ENCODE assay signal across 8 cellular contexts in genomic region chr22:43088616-43088978, GRCh38. TPM values are rescaled to one million over a fixed set of nuclear protein-coding genes. Genes with fewer than 3 reads are reported as not detected.
DNase-seq lines count a peak whose midpoint lies in the region; ATAC-seq, FAIRE-seq and TF ChIP-seq lines count a peak whose summit lies in the region.

No MANE protein-coding gene starts in this region.

- no peak for ATAC-seq in naive thymus-derived CD4-positive, alpha-beta T cell
- ATAC-seq in HG03469 (IDR thresholded peaks at IDR 0.05; ENCODE audit: unreplicated experiment) = no peak
- ATAC-seq in GM21367 (IDR thresholded peaks at IDR 0.05; ENCODE audit: unreplicated experiment) = no peak

- peak overlapping the region; percentile 42 for H3K27ac ChIP-seq in HUES48 (ENCODE audit: low read depth, low read length)
- H3K27ac ChIP-seq in mammary epithelial cell (ENCODE audit: insufficient read depth, low read depth, low read length) = peak overlapping the region; percentile 43
- peak overlapping the region; percentile 60 for H3K27ac ChIP-seq in naive thymus-derived CD4-positive, alpha-beta T cell (ENCODE audit: low read depth, low read length)

- H3K4me1 ChIP-seq in HUES48 (ENCODE audit: control insufficient read depth, insufficient read depth, low read length) (peaks cover 3% of the 10 kb centered on the region; the same call in 1 of the 2 replicates), mammary epithelial cell (ENCODE audit: insufficient read depth, low read length) (peaks cover 6% of the 10 kb centered on the region)
- H3K4me1 ChIP-seq in naive thymus-derived CD4-positive, alpha-beta T cell (ENCODE audit: control insufficient read depth in 2 of 2, insufficient read depth in 2 of 2, low read length in 2 of 2) = peaks cover 8 to 13% of the 10 kb centered on the region in 2 donors

- POLR2A ChIA-PET in BJ (lab: Charles Lee) = no interaction called here
- POLR2A ChIA-PET in naive thymus-derived CD4-positive, alpha-beta T cell (lab: Charles Lee) = interaction anchor here (0.6 kb wide), 1 partner anchor 282 kb away, joined by 3 read pairs; no protein-coding TSS in a partner anchor

- H4K20me1 ChIP-seq in mammary epithelial cell (ENCODE audit: insufficient read depth, low read length) = no peaks in the 10 kb centered on the region

- H3K4me3 Mint-ChIP-seq in naive thymus-derived CD4-positive, alpha-beta T cell = peak overlapping the region; percentile 77 to 98 (median 92)

- in situ Hi-C loops in mammary epithelial cell (cut with MboI; ENCODE audit: low sequenced_read_pairs in 2 of 2) = no loop called here

- H3K4me1 Mint-ChIP-seq in naive thymus-derived CD4-positive, alpha-beta T cell = peaks cover 0 to 19% (median 17%) of the 10 kb centered on the region in 7 donors

- H3K27me3 ChIP-seq in BJ (ENCODE audit: control insufficient read depth, insufficient read depth, low read length) (no peaks in the 10 kb centered on the region), HUES48 (ENCODE audit: control insufficient read depth, insufficient read depth, low read length) (no peaks in the 10 kb centered on the region), mammary epithelial cell (ENCODE audit: insufficient read depth, low read length) (no peaks in the 10 kb centered on the region)
- no peaks in the 10 kb centered on the region for H3K27me3 ChIP-seq in naive thymus-derived CD4-positive, alpha-beta T cell (ENCODE audit: control insufficient read depth in 2 of 2, insufficient read depth in 2 of 2, low read length in 2 of 2)

- H3K36me3 ChIP-seq in BJ (ENCODE audit: control insufficient read depth, insufficient read depth, low read length) = no peaks in the 10 kb centered on the region; the same call in 1 of the 2 replicates
- no peaks in the 10 kb centered on the region for H3K36me3 ChIP-seq in HUES48 (ENCODE audit: control insufficient read depth, insufficient read depth, low read length)
- no peaks in the 10 kb centered on the region for H3K36me3 ChIP-seq in mammary epithelial cell (ENCODE audit: insufficient read depth, low read length)
- H3K36me3 ChIP-seq in naive thymus-derived CD4-positive, alpha-beta T cell (ENCODE audit: control insufficient read depth in 2 of 3, insufficient read depth in 3 of 3, low read length in 3 of 3) = no peaks in the 10 kb centered on the region

- no peak for FAIRE-seq in urothelium cell line (lab: Jason Lieb, UNC)

- H3K27ac Mint-ChIP-seq in naive thymus-derived CD4-positive, alpha-beta T cell = peak overlapping the region; percentile 49 to 96 (median 78)

- no peaks in the 10 kb centered on the region for H3K27me3 Mint-ChIP-seq in naive thymus-derived CD4-positive, alpha-beta T cell

- no peaks in the 10 kb centered on the region for H3K9me3 ChIP-seq in HUES48 (ENCODE audit: control insufficient read depth, insufficient read depth, low read length)
- no peaks in the 10 kb centered on the region for H3K9me3 ChIP-seq in mammary epithelial cell (replicated peaks; ENCODE audit: insufficient read depth, low read length)
- no peaks in the 10 kb centered on the region for H3K9me3 ChIP-seq in naive thymus-derived CD4-positive, alpha-beta T cell (ENCODE audit: control insufficient read depth in 2 of 3, low read length in 3 of 3)

- H3K9ac ChIP-seq in HUES48 (ENCODE audit: low read depth, low read length) (peak overlapping the region; percentile 85), mammary epithelial cell (ENCODE audit: insufficient read depth, low read length) (peak overlapping the region; percentile 34)

- intact Hi-C loops in mammary epithelial cell (cut with micrococcal nuclease) (no loop called here), posterior cingulate gyrus (cut with DNase I) (loop anchor here (2.0 kb wide), 1 partner anchor 54 kb away; the partner anchor contains the start of gene MCAT)
- intact Hi-C loops in naive thymus-derived CD4-positive, alpha-beta T cell (cut with micrococcal nuclease) = loop anchor here (1.0 to 2.0 kb wide), 4 partner anchors 22 to 474 kb away; partner anchors contain the start of genes ARFGAP3 (in 1 of the 2), BIK (in 1 of the 2), MCAT (in 1 of the 2) and POLDIP3 (in 1 of the 2)

- H3K4me2 ChIP-seq in mammary epithelial cell (ENCODE audit: insufficient read depth, low read depth, low read length) = peak overlapping the region; percentile 82

- H3K79me2 ChIP-seq in mammary epithelial cell (ENCODE audit: insufficient read depth, low read length) = no peaks in the 10 kb centered on the region

- peaks cover 0 to 11% (median 5%) of the 10 kb centered on the region in 5 donors for H3K36me3 Mint-ChIP-seq in naive thymus-derived CD4-positive, alpha-beta T cell

- 64% methylated on average over 9 of the region's 9 CpGs for WGBS in mammary epithelial cell (ENCODE audit: low coverage, missing lambda C conversion rate)

- H3K4me3 ChIP-seq in BJ (ENCODE audit: low read depth, low read length) (peak overlapping the region; percentile 71), HUES48 (ENCODE audit: low read depth, low read length) (peak overlapping the region; percentile 97), mammary epithelial cell (replicated peaks in 1 of 3; ENCODE audit: insufficient read depth in 1 of 3, low read depth in 2 of 3, low read length in 3 of 3) (peak overlapping the region; percentile 69 to 89 (median 70))
- H3K4me3 ChIP-seq in naive thymus-derived CD4-positive, alpha-beta T cell (ENCODE audit: low read length) = peak overlapping the region; percentile 49

- DNase-seq in BJ (ENCODE audit: low read depth) = no peak
- no peak for DNase-seq in mammary epithelial cell
- no peak for DNase-seq in naive thymus-derived CD4-positive, alpha-beta T cell
- no peak for DNase-seq in posterior cingulate gyrus
- DNase-seq in urothelium cell line (ENCODE audit: low spot score) = no peak

- dilution Hi-C loops in mammary epithelial cell (cut with HindIII; ENCODE audit: low sequenced_read_pairs) = no loop called here

- CTCF ChIA-PET in BJ (lab: Yijun Ruan, JAX) (no interaction called here), mammary epithelial cell (lab: Charles Lee; ENCODE audit: low non-redundant PET) (no interaction called here)
- CTCF ChIA-PET in naive thymus-derived CD4-positive, alpha-beta T cell (lab: Charles Lee) = no interaction called here

- peak overlapping the region; percentile 96 for H2AFZ ChIP-seq in mammary epithelial cell (ENCODE audit: low read depth, low read length)

- BruUV-seq in mammary epithelial cell (replicated peaks; lab: Mats Ljungman, UMichigan) = no TSS peak

- no peaks in the 10 kb centered on the region for H3K9me3 Mint-ChIP-seq in naive thymus-derived CD4-positive, alpha-beta T cell

- TF ChIP-seq CTCF in BJ (IDR thresholded peaks at IDR 0.05; ENCODE audit: insufficient read depth, low read depth, low read length) (no peak), mammary epithelial cell (conservative IDR thresholded peaks at IDR 0.05 in 1 of 2, IDR thresholded peaks at IDR 0.05 in 1 of 2; ENCODE audit: extremely low read depth in 1 of 2, insufficient read depth in 1 of 2, low read depth in 1 of 2, low read length in 2 of 2) (no peak)

RNA-seq across cellular contexts. Expression of gene TTLL1, which starts 0.6 kb away (rescaled TPM):
- polyA plus RNA-seq in BJ (2011; rRNA removed) (19.2 and 22.1 TPM in 2 replicates), mammary epithelial cell (3.3 TPM)
- 11.1 and 15.1 TPM in 2 replicates for polyA minus RNA-seq in BJ (2011; rRNA and poly(A)+ RNA removed)
- 10 to 100 TPM in 1 of 2 donors, 1 to 10 TPM in 1; 3.6 to 12.0 TPM for total RNA-seq in mammary epithelial cell
- 5.2 TPM for polyA minus RNA-seq in mammary epithelial cell
- 1 to 10 TPM; 4.6 to 7.7 (median 6.9) TPM for total RNA-seq in naive thymus-derived CD4-positive, alpha-beta T cell
- polyA plus RNA-seq in naive thymus-derived CD4-positive, alpha-beta T cell = 10 to 100 TPM; 10.6 to 16.1 TPM

RNA-seq across cellular contexts. Expression of gene BIK, which starts 22.0 kb away (rescaled TPM):
- 0.09 TPM in 2 replicates for polyA plus RNA-seq in BJ (2011; rRNA removed)
- not detected in 2 replicates for polyA minus RNA-seq in BJ (2011; rRNA and poly(A)+ RNA removed)
- 1 to 10 TPM; 2.0 to 3.7 TPM for total RNA-seq in mammary epithelial cell
- polyA plus RNA-seq in mammary epithelial cell = 2.6 TPM
- polyA minus RNA-seq in mammary epithelial cell = 4.9 TPM
- total RNA-seq in naive thymus-derived CD4-positive, alpha-beta T cell = 1 to 10 TPM; 1.1 to 2.6 (median 1.4) TPM
- 1 to 10 TPM; 2.2 to 4.3 TPM for polyA plus RNA-seq in naive thymus-derived CD4-positive, alpha-beta T cell

RNA-seq across cellular contexts. Expression of gene MCAT, which starts 54.6 kb away (rescaled TPM):
- polyA plus RNA-seq in BJ (2011; rRNA removed) = 12.5 and 19.4 TPM in 2 replicates
- 3.8 and 6.6 TPM in 2 replicates for polyA minus RNA-seq in BJ (2011; rRNA and poly(A)+ RNA removed)
- 10 to 100 TPM; 17.5 to 18.7 TPM for total RNA-seq in mammary epithelial cell
- 19.9 TPM for polyA plus RNA-seq in mammary epithelial cell
- 11.4 TPM for polyA minus RNA-seq in mammary epithelial cell
- total RNA-seq in naive thymus-derived CD4-positive, alpha-beta T cell = 10 to 100 TPM in 3 of 5 experiments, 1 to 10 TPM in 2; 7.1 to 17.9 (median 10.5) TPM
- polyA plus RNA-seq in naive thymus-derived CD4-positive, alpha-beta T cell = 10 to 100 TPM in 1 of 2 donors, 1 to 10 TPM in 1; 8.9 to 11.7 TPM
